In genomic region chr2:65056215-65056989, GRCh38 we compare ENCODE assay signal across 8 cellular contexts. TPM values are rescaled to one million over a fixed set of nuclear protein-coding genes. Genes with fewer than 3 reads are reported as not detected.
A peak's percentile ranks its signal among the peaks of the same experiment; 100 is the strongest.
DNase-seq lines count a peak whose midpoint lies in the region; ATAC-seq and TF ChIP-seq lines count a peak whose summit lies in the region.

CEP68 (plus strand) TSS chr2:65056416; CDS start chr2:65069445, 13,029 bp downstream.

- 0% methylated on average over 5 to 89 of the region's 95 CpGs for WGBS in testis, 2 donors

- peaks cover 13% of the 10 kb centered on the region for H3K4me1 ChIP-seq in osteoblast (ENCODE audit: insufficient read depth, low read length)
- H3K4me1 ChIP-seq in testis: peaks cover 14% of the 10 kb centered on the region

- peaks cover 41% of the 10 kb centered on the region for H3K79me2 ChIP-seq in osteoblast (ENCODE audit: insufficient read depth, low read length)

- H3K4me3 Mint-ChIP-seq in activated naive CD8-positive, alpha-beta T cell treated with anti-CD3 and anti-CD28 coated beads, Interleukin-2, amount 10 ng/mL, durations not matched to agents 7 days and 5 days: peak within 1 kb of the TSS; percentile 97

- peak within 1 kb of the TSS; percentile 88 for H3K27ac Mint-ChIP-seq in activated naive CD8-positive, alpha-beta T cell treated with anti-CD3 and anti-CD28 coated beads, Interleukin-2, amount 10 ng/mL, durations not matched to agents 7 days and 5 days

- peak; percentile 76 for TF ChIP-seq POLR2A in testis (IDR thresholded peaks at IDR 0.05)

- H3K4me3 ChIP-seq in GM12864 (ENCODE audit: low read depth, low read length) (peak within 1 kb of the TSS; percentile 68), osteoblast (ENCODE audit: insufficient read depth, low read length) (peak within 1 kb of the TSS; percentile 86), testis (peak within 1 kb of the TSS; percentile 77 to 83)

- H3K36me3 Mint-ChIP-seq in activated naive CD8-positive, alpha-beta T cell treated with anti-CD3 and anti-CD28 coated beads, Interleukin-2, amount 10 ng/mL, durations not matched to agents 7 days and 5 days: peaks cover 6% of the 10 kb centered on the region

- peak within 1 kb of the TSS; percentile 51 for H3K27ac ChIP-seq in osteoblast (ENCODE audit: low read depth, low read length)
- peak within 1 kb of the TSS; percentile 87 to 92 for H3K27ac ChIP-seq in testis

- POLR2A ChIA-PET in activated naive CD8-positive, alpha-beta T cell treated with anti-CD3 and anti-CD28 coated beads, Interleukin-2, amount 10 ng/mL, durations not matched to agents 7 days and 5 days (lab: Charles Lee): interaction anchor here (0.8 to 3.7 kb wide), 7 partner anchors 8 to 171 kb away, joined by 3 to 24 read pairs (median 7); partner anchors contain the start of genes ACTR2 and RAB1A

- peaks cover 2% of the 10 kb centered on the region for H3K9me3 Mint-ChIP-seq in activated naive CD8-positive, alpha-beta T cell treated with anti-CD3 and anti-CD28 coated beads, Interleukin-2, amount 10 ng/mL, durations not matched to agents 7 days and 5 days

- peak within 1 kb of the TSS; percentile 93 for H2AFZ ChIP-seq in osteoblast (ENCODE audit: low read length)

- DNase-seq in GM12864 (ENCODE audit: low read depth) (peak; percentile 92), NCI-H1105 treated with DMSO at 0.1 percent for 48 hours (lab: John Stamatoyannopoulos, UW) (peak; percentile 93), SKM-1 treated with dmso at 0.1 percent for 144 hours (lab: John Stamatoyannopoulos, UW; ENCODE audit: unreplicated experiment) (peak; percentile 96), head of caudate nucleus (peak; percentile 92 to 99 (median 97)), osteoblast (ENCODE audit: insufficient read length, low spot score, missing footprints) (peak; percentile 100), testis (peak; percentile 98)
- peak; percentile 93 for DNase-seq in activated naive CD8-positive, alpha-beta T cell treated with anti-CD3 and anti-CD28 coated beads, Interleukin-2, amount 10 ng/mL, durations not matched to agents 7 days and 5 days

- peak within 1 kb of the TSS; percentile 88 for H3K4me2 ChIP-seq in osteoblast (ENCODE audit: insufficient read depth, low read length)

- H3K27me3 Mint-ChIP-seq in activated naive CD8-positive, alpha-beta T cell treated with anti-CD3 and anti-CD28 coated beads, Interleukin-2, amount 10 ng/mL, durations not matched to agents 7 days and 5 days: peaks cover 4% of the 10 kb centered on the region

- intact Hi-C loops in head of caudate nucleus (cut with DNase I): loop anchor here (2.0 to 10.0 kb wide), 3 partner anchors 62 to 168 kb away; partner anchors contain the start of genes ACTR2 and RAB1A
- intact Hi-C loops in testis (cut with DNase I; ENCODE audit: low total_unique reads): no loop called here

- TF ChIP-seq CTCF in GM12864 (IDR thresholded peaks at IDR 0.05; ENCODE audit: low read depth, low read length, missing control alignments) (no peak), osteoblast (IDR thresholded peaks at IDR 0.05; ENCODE audit: extremely low read depth, low read depth, low read length) (no peak), testis (IDR thresholded peaks at IDR 0.05) (no peak)

- H4K20me1 ChIP-seq in osteoblast (ENCODE audit: insufficient read depth, low read length): peaks cover 10% of the 10 kb centered on the region

- H3K27me3 ChIP-seq in osteoblast (ENCODE audit: insufficient read depth, low read length) (no peaks in the 10 kb centered on the region), testis (no peaks in the 10 kb centered on the region)

- no peaks in the 10 kb centered on the region for H3K36me3 ChIP-seq in osteoblast (ENCODE audit: insufficient read depth, low read length)
- no peaks in the 10 kb centered on the region for H3K36me3 ChIP-seq in testis (ENCODE audit: low read depth, missing control alignments)

- ATAC-seq in HG02678 (IDR thresholded peaks at IDR 0.05; ENCODE audit: unreplicated experiment): peak; percentile 82
- ATAC-seq in activated naive CD8-positive, alpha-beta T cell treated with anti-CD3 and anti-CD28 coated beads, Interleukin-2, amount 10 ng/mL, durations not matched to agents 7 days and 5 days (ENCODE audit: low read depth): peak; percentile 92

- H3K4me1 Mint-ChIP-seq in activated naive CD8-positive, alpha-beta T cell treated with anti-CD3 and anti-CD28 coated beads, Interleukin-2, amount 10 ng/mL, durations not matched to agents 7 days and 5 days: peaks cover 54% of the 10 kb centered on the region

- no peaks in the 10 kb centered on the region for H3K9me3 ChIP-seq in osteoblast (ENCODE audit: low read depth, low read length)
- no peaks in the 10 kb centered on the region for H3K9me3 ChIP-seq in testis

RNA-seq across cellular contexts. Expression of gene CEP68, which starts in this region (rescaled TPM):
- total RNA-seq in activated naive CD8-positive, alpha-beta T cell treated with anti-CD3 and anti-CD28 coated beads, Interleukin-2, amount 10 ng/mL, durations not matched to agents 7 days and 5 days: 10 to 100 TPM; 20.9 to 22.8 TPM
- total RNA-seq in osteoblast: 13.6 and 14.5 TPM in 2 replicates
- total RNA-seq in testis: 10 to 100 TPM; 25.9 to 28.2 TPM
- polyA plus RNA-seq in testis (ENCODE audit: insufficient read depth, low read depth, low replicate concordance): 13.3 TPM

Comparison
In these comparisons a context has a peak if more than half of its experiments do, and no peak if none do; other contexts are left out.
1. Peak in every context shown above with its lines: DNase-seq, ATAC-seq, H3K4me3 ChIP-seq and H3K27ac ChIP-seq.